Comparison of ENCODE assay signal across 22 cellular contexts in the genomic region with DNA sequence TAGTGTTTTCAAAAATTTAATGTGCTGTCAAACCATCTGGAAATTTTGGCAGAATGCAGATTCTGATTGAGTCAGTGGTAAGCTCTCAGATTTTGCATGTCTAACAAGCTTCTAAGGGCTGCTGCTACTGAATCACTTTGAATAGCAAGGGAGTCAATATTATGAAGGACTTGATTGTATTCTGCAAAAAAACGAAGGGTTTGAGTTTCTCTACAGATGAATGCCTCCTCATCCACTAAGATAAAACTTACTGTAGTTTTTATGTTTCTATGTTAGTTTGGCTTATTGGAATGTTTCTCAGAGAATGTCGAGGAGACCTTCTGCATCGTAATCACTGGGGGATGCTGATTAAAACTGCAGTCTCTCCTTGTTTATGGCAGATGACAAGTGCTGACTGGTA.
"Had no signal": no experiment of that assay in that cellular context is flagged by ENCODE, and none has a peak within 500 bp of the region (broad histone marks: within the 10 kb centered on the region; RNA-seq: fewer than 3 reads in every experiment).

No MANE protein-coding gene starts in this region.

- H3K4me3 ChIP-seq: colonic mucosa, esophagus muscularis mucosa, gastrocnemius medialis, heart right ventricle, left lung, lower lobe of right lung, mucosa of descending colon had no signal

- DNase-seq: colonic mucosa; cortex of kidney; effector CD8-positive, alpha-beta T cell; effector memory CD8-positive, alpha-beta T cell; endodermal cell; foreskin keratinocyte; gastrocnemius medialis; glutamatergic neuron; head of caudate nucleus; heart right ventricle; hippocampal formation; left cardiac atrium; left lung; left ventricle myocardium superior; lower lobe of right lung; mesenchymal stem cell; mucosa of descending colon; naive B cell had no signal

- H3K27me3 ChIP-seq: colonic mucosa, esophagus muscularis mucosa, gastrocnemius medialis, heart right ventricle, left lung had no signal

- H3K27ac ChIP-seq: colonic mucosa, esophagus muscularis mucosa, foreskin keratinocyte, gastrocnemius medialis, heart right ventricle, left lung, lower lobe of right lung had no signal

- H3K9me3 ChIP-seq: colonic mucosa, esophagus muscularis mucosa, gastrocnemius medialis, heart right ventricle, left lung, lower lobe of right lung, mucosa of descending colon had no signal

- H3K4me1 ChIP-seq: colonic mucosa, esophagus muscularis mucosa, foreskin keratinocyte, gastrocnemius medialis, heart right ventricle, left lung, lower lobe of right lung had no signal

- H3K36me3 ChIP-seq: colonic mucosa, esophagus muscularis mucosa, gastrocnemius medialis, heart right ventricle, left lung, lower lobe of right lung had no signal

- ATAC-seq: effector memory CD8-positive, alpha-beta T cell; foreskin keratinocyte; gastrocnemius medialis; heart right ventricle; left cardiac atrium; left lung; left ventricle myocardium superior; lower lobe of right lung; mucosa of descending colon had no signal

- FAIRE-seq: endometrium, islet of Langerhans, keratinocyte had no signal
